26 cellular contexts compared by ENCODE assay signal in genomic region chr3:135926664-135927063, GRCh38. TPM values are rescaled to one million over a fixed set of nuclear protein-coding genes. Genes with fewer than 3 reads are reported as not detected.
"Had no signal": no experiment of that assay in that cellular context is flagged by ENCODE, and none has a peak within 500 bp of the region (broad histone marks: within the 10 kb centered on the region; RNA-seq: fewer than 3 reads in every experiment).

No MANE protein-coding gene starts in this region.

- DNase-seq: activated CD4-positive, alpha-beta memory T cell treated with anti-CD3 and anti-CD28 coated beads for 36 hours; activated CD4-positive, alpha-beta T cell treated with anti-CD3 and anti-CD28 coated beads, Interleukin-2, amount 10 ng/mL, durations not matched to agents 7 days and 5 days; activated CD8-positive, alpha-beta memory T cell treated with anti-CD3 and anti-CD28 coated beads, Interleukin-2, amount 50 U/mL, for 4 hours; activated gamma-delta T cell treated with Interleukin-2 at 50 U/mL for 16 hours; activated naive CD4-positive, alpha-beta T cell treated with anti-CD3 and anti-CD28 coated beads, Interleukin-2, amount 10 ng/mL, durations not matched to agents 7 days and 5 days; activated naive CD8-positive, alpha-beta T cell treated with anti-CD3 and anti-CD28 coated beads, Interleukin-2, amount 50 U/mL, for 24 hours; activated T-cell treated with anti-CD3 and anti-CD28 coated beads for 4 hours; activated T-cell treated with anti-CD3 and anti-CD28 coated beads, Interleukin-2, amount 50 U/mL, for 4 hours; anterior cingulate cortex; central memory CD4-positive, alpha-beta T cell; NCI-H1048; NCI-H1105 treated with DMSO at 0.1 percent for 48 hours; NCI-H1436; NCI-H1694 treated with DMSO at 0.1 percent for 48 hours; NCI-H2029; NCI-H345; NCI-H524 treated with DMSO at 0.1 percent for 48 hours; SHP77 had no signal

- H3K9me3 Mint-ChIP-seq: activated CD4-positive, alpha-beta memory T cell treated with anti-CD3 and anti-CD28 coated beads for 36 hours; activated CD4-positive, alpha-beta T cell treated with anti-CD3 and anti-CD28 coated beads, Interleukin-2, amount 10 ng/mL, durations not matched to agents 7 days and 5 days; activated naive CD4-positive, alpha-beta T cell treated with anti-CD3 and anti-CD28 coated beads, Interleukin-2, amount 10 ng/mL, durations not matched to agents 7 days and 5 days; activated naive CD8-positive, alpha-beta T cell treated with anti-CD3 and anti-CD28 coated beads, Interleukin-2, amount 50 U/mL, for 24 hours; activated T-cell treated with anti-CD3 and anti-CD28 coated beads, Interleukin-2, amount 50 U/mL, for 4 hours; activated T-helper 1 cell treated with anti-CD3 and anti-CD28 coated beads, Interleukin-12 subunit alpha, Interleukin-12 subunit beta, Interleukin-2, Interleukin-4 antibody, amounts not matched to agents 30 ng/mL and 10 ng/mL and 1 ng/mL, durations not matched to agents 14 hours and 24 hours and 36 hours; T-helper 1 cell treated with Interleukin-12 subunit alpha and Interleukin-12 subunit beta and Interleukin-4 antibody, amounts not matched to agents 30 μg/mL and 1 μg/mL, for 36 hours; T-helper 2 cell treated with Interferon-gamma antibody and Interleukin-4, amounts not matched to agents 5 μg/mL and 100 μg/mL, for 36 hours had no signal

- H3K36me3 Mint-ChIP-seq: activated CD4-positive, alpha-beta memory T cell treated with anti-CD3 and anti-CD28 coated beads for 36 hours; activated naive CD4-positive, alpha-beta T cell treated with anti-CD3 and anti-CD28 coated beads, Interleukin-2, amount 10 ng/mL, durations not matched to agents 7 days and 5 days; activated naive CD8-positive, alpha-beta T cell; brain had no signal

- H3K9ac ChIP-seq: SK-N-SH had no signal

- H3K27ac ChIP-seq: SJCRH30 had no signal

- H3K4me1 Mint-ChIP-seq: activated CD4-positive, alpha-beta T cell treated with anti-CD3 and anti-CD28 coated beads, Interleukin-2, amount 10 ng/mL, durations not matched to agents 7 days and 5 days; activated naive CD4-positive, alpha-beta T cell treated with anti-CD3 and anti-CD28 coated beads, Interleukin-2, amount 10 ng/mL, durations not matched to agents 7 days and 5 days; activated naive CD8-positive, alpha-beta T cell treated with anti-CD3 and anti-CD28 coated beads, Interleukin-2, amount 50 U/mL, for 24 hours had no signal

- H3K4me3 Mint-ChIP-seq: activated CD4-positive, alpha-beta memory T cell treated with anti-CD3 and anti-CD28 coated beads for 36 hours; activated CD4-positive, alpha-beta T cell treated with anti-CD3 and anti-CD28 coated beads, Interleukin-2, amount 10 ng/mL, durations not matched to agents 7 days and 5 days; activated naive CD4-positive, alpha-beta T cell treated with anti-CD3 and anti-CD28 coated beads, Interleukin-2, amount 10 ng/mL, durations not matched to agents 7 days and 5 days; activated naive CD8-positive, alpha-beta T cell; activated naive CD8-positive, alpha-beta T cell treated with anti-CD3 and anti-CD28 coated beads, Interleukin-2, amount 50 U/mL, for 24 hours; activated T-cell treated with anti-CD3 and anti-CD28 coated beads, Interleukin-2, amount 50 U/mL, for 4 hours; activated T-helper 1 cell treated with anti-CD3 and anti-CD28 coated beads, Interleukin-12 subunit alpha, Interleukin-12 subunit beta, Interleukin-2, Interleukin-4 antibody, amounts not matched to agents 30 ng/mL and 10 ng/mL and 1 ng/mL, durations not matched to agents 14 hours and 24 hours and 36 hours; brain; T-helper 1 cell treated with Interleukin-12 subunit alpha and Interleukin-12 subunit beta and Interleukin-4 antibody, amounts not matched to agents 30 μg/mL and 1 μg/mL, for 36 hours; T-helper 2 cell treated with Interferon-gamma antibody and Interleukin-4, amounts not matched to agents 5 μg/mL and 100 μg/mL, for 36 hours had no signal

- H3K4me2 ChIP-seq: SK-N-SH had no signal

- H3K9me3 ChIP-seq: SJCRH30, SK-N-SH had no signal

- ATAC-seq: activated naive CD8-positive, alpha-beta T cell treated with anti-CD3 and anti-CD28 coated beads, Interleukin-2, amount 50 U/mL, for 24 hours; activated T-cell treated with anti-CD3 and anti-CD28 coated beads, Interleukin-2, amount 50 U/mL, for 4 hours; K562 had no signal

- H3K9me2 ChIP-seq: SK-N-SH had no signal

- H3K27ac Mint-ChIP-seq: activated CD4-positive, alpha-beta memory T cell treated with anti-CD3 and anti-CD28 coated beads for 36 hours; activated CD4-positive, alpha-beta T cell treated with anti-CD3 and anti-CD28 coated beads, Interleukin-2, amount 10 ng/mL, durations not matched to agents 7 days and 5 days; activated naive CD4-positive, alpha-beta T cell treated with anti-CD3 and anti-CD28 coated beads, Interleukin-2, amount 10 ng/mL, durations not matched to agents 7 days and 5 days; activated naive CD8-positive, alpha-beta T cell; activated naive CD8-positive, alpha-beta T cell treated with anti-CD3 and anti-CD28 coated beads, Interleukin-2, amount 50 U/mL, for 24 hours; activated T-helper 1 cell treated with anti-CD3 and anti-CD28 coated beads, Interleukin-12 subunit alpha, Interleukin-12 subunit beta, Interleukin-2, Interleukin-4 antibody, amounts not matched to agents 30 ng/mL and 10 ng/mL and 1 ng/mL, durations not matched to agents 14 hours and 24 hours and 36 hours; brain; T-helper 1 cell treated with Interleukin-12 subunit alpha and Interleukin-12 subunit beta and Interleukin-4 antibody, amounts not matched to agents 30 μg/mL and 1 μg/mL, for 36 hours; T-helper 2 cell treated with Interferon-gamma antibody and Interleukin-4, amounts not matched to agents 5 μg/mL and 100 μg/mL, for 36 hours had no signal

- H3K36me3 ChIP-seq: SJCRH30 had no signal

- H3K27me3 ChIP-seq: SJCRH30 had no signal

- H3K4me3 ChIP-seq: K562, SJCRH30 had no signal

- H3K4me1 ChIP-seq: SJCRH30 had no signal

RNA-seq across cellular contexts. Expression of gene PPP2R3A, which starts 38.9 kb away (rescaled TPM):
- total RNA-seq: activated T-helper 1 cell treated with anti-CD3 and anti-CD28 coated beads, Interleukin-12 subunit alpha, Interleukin-12 subunit beta, Interleukin-2, Interleukin-4 antibody, amounts not matched to agents 30 ng/mL and 10 ng/mL and 1 ng/mL, durations not matched to agents 14 hours and 24 hours and 36 hours had no signal
